ENCODE assay signal across 14 cellular contexts in the genomic region with DNA sequence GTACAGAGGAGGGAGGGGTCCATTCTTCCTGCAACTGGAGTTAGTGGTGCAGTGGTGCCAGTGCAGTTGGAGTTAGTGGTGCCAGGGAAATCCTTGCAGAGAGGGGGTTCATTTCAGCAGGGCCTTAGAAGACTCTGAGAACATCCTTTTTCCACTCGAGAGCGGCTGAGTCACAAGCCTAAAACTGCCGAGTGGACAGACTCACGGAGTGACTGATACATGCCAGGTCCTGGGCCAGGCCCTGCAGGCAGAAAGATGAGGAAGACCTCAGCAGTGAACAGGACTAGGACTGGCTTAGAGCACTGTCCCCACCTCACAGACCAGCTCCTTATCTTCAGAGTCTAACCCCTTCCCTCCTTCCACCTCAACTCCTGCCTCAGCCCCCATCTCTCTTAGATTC. TPM values are rescaled to one million over a fixed set of nuclear protein-coding genes. Genes with fewer than 3 reads are reported as not detected.
DNase-seq lines count a peak whose midpoint lies in the region; ATAC-seq and TF ChIP-seq lines count a peak whose summit lies in the region.
"Had no signal": no experiment of that assay in that cellular context is flagged by ENCODE, and none has a peak within 500 bp of the region (broad histone marks: within the 10 kb centered on the region; RNA-seq: fewer than 3 reads in every experiment).

No MANE protein-coding gene starts in this region.

- intact Hi-C loops in activated CD4-positive, alpha-beta memory T cell treated with anti-CD3 and anti-CD28 coated beads for 36 hours (cut with micrococcal nuclease), result no loop called here
- intact Hi-C loops in left ventricle myocardium inferior (cut with micrococcal nuclease), result no loop called here

- no peak overlapping the region for H3K4me3 Mint-ChIP-seq in activated CD4-positive, alpha-beta memory T cell treated with anti-CD3 and anti-CD28 coated beads for 36 hours
- H3K4me3 Mint-ChIP-seq: activated CD8-positive, alpha-beta memory T cell treated with anti-CD3 and anti-CD28 coated beads, Interleukin-2, amount 10 ng/mL, durations not matched to agents 7 days and 5 days had no signal

- H4K20me1 ChIP-seq in hepatocyte (ENCODE audit: insufficient read depth, poor library complexity, severe bottlenecking), result no peaks in the 10 kb centered on the region

- H2AFZ ChIP-seq in hepatocyte, result no peak overlapping the region

- H3K4me1 ChIP-seq in left ventricle myocardium inferior, result peaks cover 50% of the 10 kb centered on the region
- H3K4me1 ChIP-seq in subcutaneous abdominal adipose tissue (ENCODE audit: control insufficient read depth in 5 of 5, insufficient read depth in 5 of 5, low read length in 5 of 5), result peaks cover 13 to 55% (median 27%) of the 10 kb centered on the region in 5 donors
- peaks cover 6% of the 10 kb centered on the region for H3K4me1 ChIP-seq in hepatocyte (ENCODE audit: insufficient read depth)
- H3K4me1 ChIP-seq: uterus had no signal

- CTCF ChIA-PET in activated CD4-positive, alpha-beta memory T cell treated with anti-CD3 and anti-CD28 coated beads for 36 hours (lab: Charles Lee), result interaction anchor here (0.6 to 6.8 kb wide), 5 partner anchors 9 to 206 kb away, joined by 4 to 70 read pairs (median 6); a partner anchor contains a TSS

- H3K27me3 ChIP-seq in left ventricle myocardium inferior (ENCODE audit: low read depth), result no peaks in the 10 kb centered on the region
- H3K27me3 ChIP-seq in subcutaneous abdominal adipose tissue (ENCODE audit: control insufficient read depth in 5 of 5, insufficient read depth in 4 of 5, low read length in 5 of 5), result no peaks in the 10 kb centered on the region
- H3K27me3 ChIP-seq in hepatocyte, result no peaks in the 10 kb centered on the region
- H3K27me3 ChIP-seq: uterus had no signal

- H3K4me1 Mint-ChIP-seq in activated CD4-positive, alpha-beta memory T cell treated with anti-CD3 and anti-CD28 coated beads for 36 hours (ENCODE audit: low read depth), result peaks cover 12% of the 10 kb centered on the region

- POLR2A ChIA-PET in activated CD4-positive, alpha-beta memory T cell treated with anti-CD3 and anti-CD28 coated beads for 36 hours (lab: Charles Lee), result interaction anchor here (1.4 kb wide), 1 partner anchor 12 kb away, joined by 4 read pairs; a partner anchor contains a TSS

- H3K9me3 Mint-ChIP-seq in activated naive CD4-positive, alpha-beta T cell treated with anti-CD3 and anti-CD28 coated beads, Interleukin-2, amount 50 U/mL, for 72 hours, result no peaks in the 10 kb centered on the region
- no peaks in the 10 kb centered on the region for H3K9me3 Mint-ChIP-seq in activated CD4-positive, alpha-beta memory T cell treated with anti-CD3 and anti-CD28 coated beads for 36 hours

- 82% methylated on average over 4 of the region's 4 CpGs for WGBS in hepatocyte (ENCODE audit: low lambda C conversion rate, missing lambda C conversion rate)

- peak; percentile 9 to 20 for ATAC-seq in activated naive CD4-positive, alpha-beta T cell treated with anti-CD3 and anti-CD28 coated beads, Interleukin-2, amount 50 U/mL, for 72 hours
- ATAC-seq: activated CD8-positive, alpha-beta memory T cell treated with anti-CD3 and anti-CD28 coated beads, Interleukin-2, amount 10 ng/mL, durations not matched to agents 7 days and 5 days had no signal

- no peak overlapping the region for H3K4me2 ChIP-seq in hepatocyte

- H3K27me3 Mint-ChIP-seq in activated CD4-positive, alpha-beta memory T cell treated with anti-CD3 and anti-CD28 coated beads for 36 hours, result no peaks in the 10 kb centered on the region
- H3K27me3 Mint-ChIP-seq: activated CD8-positive, alpha-beta memory T cell treated with anti-CD3 and anti-CD28 coated beads, Interleukin-2, amount 10 ng/mL, durations not matched to agents 7 days and 5 days had no signal

- H3K9me2 ChIP-seq in hepatocyte (replicated peaks; ENCODE audit: insufficient read depth), result no peaks in the 10 kb centered on the region

- TF ChIP-seq CTCF in left ventricle myocardium inferior (IDR thresholded peaks at IDR 0.05; ENCODE audit: borderline replicate concordance), result no peak
- TF ChIP-seq CTCF in hepatocyte (IDR thresholded peaks at IDR 0.05; ENCODE audit: poor library complexity), result no peak

- DNase-seq in activated naive CD4-positive, alpha-beta T cell treated with anti-CD3 and anti-CD28 coated beads, Interleukin-2, amount 50 U/mL, for 72 hours (ENCODE audit: low spot score in 2 of 2), result no peak
- DNase-seq in activated naive CD4-positive, alpha-beta T cell (lab: John Stamatoyannopoulos, UW), result no peak
- peak; percentile 61 for DNase-seq in activated CD4-positive, alpha-beta memory T cell treated with anti-CD3 and anti-CD28 coated beads for 36 hours
- no peak for DNase-seq in left ventricle myocardium inferior
- DNase-seq in hepatocyte (ENCODE audit: low spot score), result no peak
- no peak for DNase-seq in nucleus accumbens (lab: John Stamatoyannopoulos, UW)
- DNase-seq in NCI-H1436 treated with DMSO at 0.1 percent for 48 hours (lab: John Stamatoyannopoulos, UW), result no peak
- DNase-seq: activated CD8-positive, alpha-beta memory T cell treated with anti-CD3 and anti-CD28 coated beads, Interleukin-2, amount 10 ng/mL, durations not matched to agents 7 days and 5 days; DMS 273 treated with DMSO at 0.1 percent for 48 hours; NCI-H1417; NCI-H510A treated with DMSO at 0.1 percent for 48 hours; SHP77; uterus had no signal

- H3K27ac Mint-ChIP-seq in activated naive CD4-positive, alpha-beta T cell treated with anti-CD3 and anti-CD28 coated beads, Interleukin-2, amount 50 U/mL, for 72 hours, result no peak overlapping the region
- no peak overlapping the region for H3K27ac Mint-ChIP-seq in activated CD4-positive, alpha-beta memory T cell treated with anti-CD3 and anti-CD28 coated beads for 36 hours
- H3K27ac Mint-ChIP-seq: activated CD8-positive, alpha-beta memory T cell treated with anti-CD3 and anti-CD28 coated beads, Interleukin-2, amount 10 ng/mL, durations not matched to agents 7 days and 5 days had no signal

- H3K27ac ChIP-seq in left ventricle myocardium inferior (replicated peaks), result peak overlapping the region; percentile 63
- peak overlapping the region; percentile 43 for H3K27ac ChIP-seq in subcutaneous abdominal adipose tissue (ENCODE audit: low read depth, low read length)
- no peak overlapping the region for H3K27ac ChIP-seq in hepatocyte

- H3K9me3 ChIP-seq in left ventricle myocardium inferior (replicated peaks) (no peaks in the 10 kb centered on the region), subcutaneous abdominal adipose tissue (ENCODE audit: control insufficient read depth in 5 of 5, low read length in 5 of 5) (no peaks in the 10 kb centered on the region), hepatocyte (ENCODE audit: low read depth) (no peaks in the 10 kb centered on the region)
- H3K9me3 ChIP-seq: uterus had no signal

- H3K4me3 ChIP-seq in left ventricle myocardium inferior (no peak overlapping the region), subcutaneous abdominal adipose tissue (ENCODE audit: low read depth in 1 of 5, low read length in 5 of 5) (no peak overlapping the region), hepatocyte (no peak overlapping the region)
- H3K4me3 ChIP-seq: uterus had no signal

- no peak overlapping the region for H3K9ac ChIP-seq in subcutaneous abdominal adipose tissue (ENCODE audit: low read length in 5 of 5)

- H3K36me3 Mint-ChIP-seq in activated naive CD4-positive, alpha-beta T cell treated with anti-CD3 and anti-CD28 coated beads, Interleukin-2, amount 50 U/mL, for 72 hours, result no peaks in the 10 kb centered on the region
- peaks cover 2% of the 10 kb centered on the region for H3K36me3 Mint-ChIP-seq in activated CD4-positive, alpha-beta memory T cell treated with anti-CD3 and anti-CD28 coated beads for 36 hours

- H3K36me3 ChIP-seq in left ventricle myocardium inferior (peaks cover 30% of the 10 kb centered on the region), subcutaneous abdominal adipose tissue (ENCODE audit: control insufficient read depth in 5 of 5, insufficient read depth in 5 of 5, low read length in 5 of 5) (peaks cover 3 to 61% (median 37%) of the 10 kb centered on the region in 5 donors), hepatocyte (replicated peaks; ENCODE audit: insufficient read depth, low read depth) (no peaks in the 10 kb centered on the region)
- H3K36me3 ChIP-seq: uterus had no signal

- H3K79me2 ChIP-seq in hepatocyte, result no peaks in the 10 kb centered on the region

RNA-seq across cellular contexts. Expression of a gene that starts 12.9 kb away (rescaled TPM):
- 10 to 100 TPM in 1 of 2 donors, 1 to 10 TPM in 1; 4.5 to 40.7 TPM for total RNA-seq in activated naive CD4-positive, alpha-beta T cell treated with anti-CD3 and anti-CD28 coated beads, Interleukin-2, amount 50 U/mL, for 72 hours
- total RNA-seq in activated CD4-positive, alpha-beta memory T cell treated with anti-CD3 and anti-CD28 coated beads for 36 hours, result 10 to 100 TPM; 18.4 to 19.4 TPM
- 0.80 TPM for total RNA-seq in left ventricle myocardium inferior
- 6.4 and 7.3 TPM in 2 replicates for total RNA-seq in hepatocyte
- polyA plus RNA-seq in hepatocyte, result 5.9 and 6.4 TPM in 2 replicates

RNA-seq across cellular contexts. Expression of a gene that starts 49.9 kb away (rescaled TPM):
- 100 to 1,000 TPM; 212 to 239 TPM for total RNA-seq in activated naive CD4-positive, alpha-beta T cell treated with anti-CD3 and anti-CD28 coated beads, Interleukin-2, amount 50 U/mL, for 72 hours
- total RNA-seq in activated CD4-positive, alpha-beta memory T cell treated with anti-CD3 and anti-CD28 coated beads for 36 hours, result 100 to 1,000 TPM; 203 TPM
- total RNA-seq in left ventricle myocardium inferior (7.8 TPM), hepatocyte (2.0 TPM in 2 replicates)
- 1.6 and 2.3 TPM in 2 replicates for polyA plus RNA-seq in hepatocyte

Comparison
In these comparisons a context has a peak if more than half of its experiments do, and no peak if none do; other contexts are left out.
1. RNA of a gene that starts 49.9 kb away (total RNA-seq): 212 to 239 TPM in activated naive CD4-positive, alpha-beta T cell treated with anti-CD3 and anti-CD28 coated beads, Interleukin-2, amount 50 U/mL, for 72 hours and 203 TPM in activated CD4-positive, alpha-beta memory T cell treated with anti-CD3 and anti-CD28 coated beads for 36 hours; 7.8 TPM in left ventricle myocardium inferior (single experiment) and 2.0 TPM in hepatocyte; every median in the first group is over 10 times any median in the second.